In the genomic region with DNA sequence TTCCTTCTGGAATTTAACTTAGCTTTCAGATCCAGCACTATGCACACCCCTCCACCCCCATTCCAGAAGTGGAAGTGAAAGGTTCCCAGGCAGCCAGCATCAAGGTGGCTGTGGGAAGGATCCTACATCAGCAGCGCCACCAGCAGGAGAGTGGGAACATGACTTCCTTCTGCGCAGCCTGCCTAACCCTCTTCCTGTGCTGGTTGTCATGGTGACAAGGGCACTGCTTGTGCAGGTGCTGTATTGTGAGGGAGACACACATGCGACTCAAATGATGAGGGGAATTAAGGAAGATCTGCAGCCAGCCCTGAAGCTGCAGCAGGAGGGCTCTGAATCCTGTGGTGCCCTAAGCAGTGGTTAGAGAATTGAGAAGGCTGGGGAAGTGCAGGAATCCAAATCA, we compare ENCODE assay signal across 9 cellular contexts.
DNase-seq lines count a peak whose midpoint lies in the region; ATAC-seq and TF ChIP-seq lines count a peak whose summit lies in the region.
"Had no signal": no experiment of that assay in that cellular context is flagged by ENCODE, and none has a peak within 500 bp of the region (broad histone marks: within the 10 kb centered on the region; RNA-seq: fewer than 3 reads in every experiment).

No MANE protein-coding gene starts in this region.

- no peak overlapping the region for H3K4me3 ChIP-seq in DOHH2 (ENCODE audit: low read length)

- H3K9me3 ChIP-seq in DOHH2 (ENCODE audit: control insufficient read depth, insufficient read depth, low read length): no peaks in the 10 kb centered on the region

- CTCF ChIA-PET in Calu3 (lab: Charles Lee): interaction anchor here (0.7 kb wide), 1 partner anchor 1109 kb away, joined by 8 read pairs; no protein-coding TSS in a partner anchor

- H3K27me3 Mint-ChIP-seq in memory B cell (no peaks in the 10 kb centered on the region), Calu3 (ENCODE audit: unreplicated experiment) (no peaks in the 10 kb centered on the region)

- H3K36me3 Mint-ChIP-seq in memory B cell (no peaks in the 10 kb centered on the region), Calu3 (ENCODE audit: insufficient read depth, unreplicated experiment) (no peaks in the 10 kb centered on the region)

- H3K4me2 ChIP-seq in DOHH2 (ENCODE audit: low read length): no peak overlapping the region

- no peaks in the 10 kb centered on the region for H4K20me1 ChIP-seq in DOHH2 (ENCODE audit: control insufficient read depth, insufficient read depth, low read depth, low read length)

- DNase-seq in NAMALWA (ENCODE audit: low spot score) (peak; percentile 48), UCSD-AML1 (lab: John Stamatoyannopoulos, UW; ENCODE audit: unreplicated experiment) (peak; percentile 9), memory B cell (ENCODE audit: low spot score in 2 of 2) (no peak), cerebellar nuclear complex (lab: John Stamatoyannopoulos, UW) (no peak), A172 (ENCODE audit: low spot score) (no peak), Calu3 (no peak), AG20443 (ENCODE audit: low spot score) (no peak)
- DNase-seq: stimulated activated CD4-positive, alpha-beta T cell treated with anti-CD3 and anti-CD28 coated beads, Interleukin-4, amount 100 ng/mL, for 24 hours had no signal

- H3K27ac Mint-ChIP-seq in memory B cell (no peak overlapping the region), Calu3 (ENCODE audit: unreplicated experiment) (no peak overlapping the region)

- TF ChIP-seq CTCF in DOHH2 (IDR thresholded peaks at IDR 0.05; ENCODE audit: low read depth, low read length, poor library complexity, severe bottlenecking) (peak; percentile 28), Calu3 (IDR thresholded peaks at IDR 0.05; ENCODE audit: unreplicated experiment) (no peak)

- H3K36me3 ChIP-seq in DOHH2 (ENCODE audit: control insufficient read depth, low read length): no peaks in the 10 kb centered on the region

- no peak overlapping the region for H3K27ac ChIP-seq in DOHH2 (ENCODE audit: low read depth, low read length)

- BruUV-seq in Calu3 (replicated peaks; lab: Mats Ljungman, UMichigan): no TSS peak

- H3K9me3 Mint-ChIP-seq in memory B cell: peaks cover 2% of the 10 kb centered on the region
- peaks cover 12% of the 10 kb centered on the region for H3K9me3 Mint-ChIP-seq in Calu3 (ENCODE audit: low read depth, unreplicated experiment)

- H3K4me3 Mint-ChIP-seq in memory B cell: no peak overlapping the region
- H3K4me3 Mint-ChIP-seq in Calu3 (ENCODE audit: low read depth, unreplicated experiment): no peak overlapping the region

- H3K9me2 ChIP-seq in DOHH2 (replicated peaks; ENCODE audit: control insufficient read depth, low read length): no peaks in the 10 kb centered on the region

- H3K27me3 ChIP-seq in DOHH2 (ENCODE audit: control insufficient read depth, low read length): no peaks in the 10 kb centered on the region

- no peaks in the 10 kb centered on the region for H3K79me2 ChIP-seq in DOHH2 (ENCODE audit: control insufficient read depth, low read length)

- ATAC-seq in memory B cell (ENCODE audit: low read depth): peak; percentile 26

- intact Hi-C loops in Calu3 (cut with micrococcal nuclease; ENCODE audit: unreplicated experiment): no loop called here

- no peaks in the 10 kb centered on the region for H3K4me1 Mint-ChIP-seq in memory B cell
- no peaks in the 10 kb centered on the region for H3K4me1 Mint-ChIP-seq in Calu3 (ENCODE audit: low read depth, unreplicated experiment)

- no peaks in the 10 kb centered on the region for H3F3A ChIP-seq in DOHH2 (ENCODE audit: control insufficient read depth, insufficient read depth)

- H3K4me1 ChIP-seq in DOHH2 (ENCODE audit: control insufficient read depth, low read length): no peaks in the 10 kb centered on the region

Comparison
In these comparisons a context has a peak if more than half of its experiments do, and no peak if none do; other contexts are left out.
1. DNase-seq: peak in NAMALWA (single experiment) and UCSD-AML1 (single experiment); none in memory B cell (0 of 2), cerebellar nuclear complex (0 of 2), A172 (single experiment), Calu3 (single experiment) and AG20443 (single experiment).